Comparison of ENCODE assay signal across 1 cellular context in the genomic region with DNA sequence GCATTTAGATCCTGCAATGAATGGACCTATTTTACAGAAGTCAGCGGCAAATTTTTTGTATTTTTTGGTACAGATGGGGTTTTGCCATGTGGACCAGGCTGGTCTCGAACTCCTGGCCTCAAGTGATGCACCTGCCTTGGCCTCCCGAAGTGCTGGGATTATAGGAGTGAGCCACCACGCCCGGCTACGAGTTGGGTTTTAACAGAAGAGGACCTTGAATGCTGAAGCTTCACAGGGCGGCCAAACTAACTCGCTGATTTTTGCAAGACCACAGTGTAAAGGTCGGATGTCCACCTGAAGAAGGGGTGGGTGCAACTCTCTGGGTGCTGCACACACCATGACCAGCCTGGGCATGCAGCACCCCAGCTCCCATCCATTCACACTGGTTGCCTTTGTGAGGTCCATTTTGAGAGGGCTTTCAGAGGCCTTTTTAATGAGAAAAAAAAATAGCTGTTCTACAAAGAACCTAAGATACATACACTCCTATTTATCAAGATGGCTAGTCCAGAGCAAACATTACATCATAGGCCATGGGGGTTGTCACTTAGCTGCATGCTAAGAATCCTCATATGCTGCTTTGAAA.
TF ChIP-seq lines count a peak whose summit lies in the region.

No MANE protein-coding gene starts in this region.

TF ChIP-seq in HepG2, 621 proteins besides CTCF, POLR2A, EP300 and RAD21 (continued from another document and continues in another):
- TF ChIP-seq, protein P1, sequence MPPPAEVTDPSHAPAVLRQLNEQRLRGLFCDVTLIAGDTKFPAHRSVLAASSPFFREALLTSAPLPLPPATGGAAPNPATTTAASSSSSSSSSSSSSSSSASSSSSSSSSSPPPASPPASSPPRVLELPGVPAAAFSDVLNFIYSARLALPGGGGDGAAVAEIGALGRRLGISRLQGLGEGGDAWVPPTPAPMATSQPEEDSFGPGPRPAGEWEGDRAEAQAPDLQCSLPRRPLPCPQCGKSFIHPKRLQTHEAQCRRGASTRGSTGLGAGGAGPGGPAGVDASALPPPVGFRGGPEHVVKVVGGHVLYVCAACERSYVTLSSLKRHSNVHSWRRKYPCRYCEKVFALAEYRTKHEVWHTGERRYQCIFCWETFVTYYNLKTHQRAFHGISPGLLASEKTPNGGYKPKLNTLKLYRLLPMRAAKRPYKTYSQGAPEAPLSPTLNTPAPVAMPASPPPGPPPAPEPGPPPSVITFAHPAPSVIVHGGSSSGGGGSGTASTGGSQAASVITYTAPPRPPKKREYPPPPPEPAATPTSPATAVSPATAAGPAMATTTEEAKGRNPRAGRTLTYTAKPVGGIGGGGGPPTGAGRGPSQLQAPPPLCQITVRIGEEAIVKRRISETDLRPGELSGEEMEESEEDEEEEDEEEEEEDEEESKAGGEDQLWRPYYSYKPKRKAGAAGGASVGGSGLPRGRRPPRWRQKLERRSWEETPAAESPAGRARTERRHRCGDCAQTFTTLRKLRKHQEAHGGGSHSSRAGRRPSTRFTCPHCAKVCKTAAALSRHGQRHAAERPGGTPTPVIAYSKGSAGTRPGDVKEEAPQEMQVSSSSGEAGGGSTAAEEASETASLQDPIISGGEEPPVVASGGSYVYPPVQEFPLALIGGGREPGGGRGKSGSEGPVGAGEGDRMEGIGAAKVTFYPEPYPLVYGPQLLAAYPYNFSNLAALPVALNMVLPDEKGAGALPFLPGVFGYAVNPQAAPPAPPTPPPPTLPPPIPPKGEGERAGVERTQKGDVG (CRISPR knock-in tag; IDR thresholded peaks at IDR 0.05; ENCODE audit: borderline replicate concordance) = no peak
- TF ChIP-seq RARG (CRISPR knock-in tag; IDR thresholded peaks at IDR 0.05; ENCODE audit: low read depth) = no peak
- TF ChIP-seq, protein P2, sequence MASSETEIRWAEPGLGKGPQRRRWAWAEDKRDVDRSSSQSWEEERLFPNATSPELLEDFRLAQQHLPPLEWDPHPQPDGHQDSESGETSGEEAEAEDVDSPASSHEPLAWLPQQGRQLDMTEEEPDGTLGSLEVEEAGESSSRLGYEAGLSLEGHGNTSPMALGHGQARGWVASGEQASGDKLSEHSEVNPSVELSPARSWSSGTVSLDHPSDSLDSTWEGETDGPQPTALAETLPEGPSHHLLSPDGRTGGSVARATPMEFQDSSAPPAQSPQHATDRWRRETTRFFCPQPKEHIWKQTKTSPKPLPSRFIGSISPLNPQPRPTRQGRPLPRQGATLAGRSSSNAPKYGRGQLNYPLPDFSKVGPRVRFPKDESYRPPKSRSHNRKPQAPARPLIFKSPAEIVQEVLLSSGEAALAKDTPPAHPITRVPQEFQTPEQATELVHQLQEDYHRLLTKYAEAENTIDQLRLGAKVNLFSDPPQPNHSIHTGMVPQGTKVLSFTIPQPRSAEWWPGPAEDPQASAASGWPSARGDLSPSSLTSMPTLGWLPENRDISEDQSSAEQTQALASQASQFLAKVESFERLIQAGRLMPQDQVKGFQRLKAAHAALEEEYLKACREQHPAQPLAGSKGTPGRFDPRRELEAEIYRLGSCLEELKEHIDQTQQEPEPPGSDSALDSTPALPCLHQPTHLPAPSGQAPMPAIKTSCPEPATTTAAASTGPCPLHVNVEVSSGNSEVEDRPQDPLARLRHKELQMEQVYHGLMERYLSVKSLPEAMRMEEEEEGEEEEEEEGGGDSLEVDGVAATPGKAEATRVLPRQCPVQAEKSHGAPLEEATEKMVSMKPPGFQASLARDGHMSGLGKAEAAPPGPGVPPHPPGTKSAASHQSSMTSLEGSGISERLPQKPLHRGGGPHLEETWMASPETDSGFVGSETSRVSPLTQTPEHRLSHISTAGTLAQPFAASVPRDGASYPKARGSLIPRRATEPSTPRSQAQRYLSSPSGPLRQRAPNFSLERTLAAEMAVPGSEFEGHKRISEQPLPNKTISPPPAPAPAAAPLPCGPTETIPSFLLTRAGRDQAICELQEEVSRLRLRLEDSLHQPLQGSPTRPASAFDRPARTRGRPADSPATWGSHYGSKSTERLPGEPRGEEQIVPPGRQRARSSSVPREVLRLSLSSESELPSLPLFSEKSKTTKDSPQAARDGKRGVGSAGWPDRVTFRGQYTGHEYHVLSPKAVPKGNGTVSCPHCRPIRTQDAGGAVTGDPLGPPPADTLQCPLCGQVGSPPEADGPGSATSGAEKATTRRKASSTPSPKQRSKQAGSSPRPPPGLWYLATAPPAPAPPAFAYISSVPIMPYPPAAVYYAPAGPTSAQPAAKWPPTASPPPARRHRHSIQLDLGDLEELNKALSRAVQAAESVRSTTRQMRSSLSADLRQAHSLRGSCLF (CRISPR knock-in tag; IDR thresholded peaks at IDR 0.05; ENCODE audit: borderline replicate concordance) = no peak
- TF ChIP-seq ZNF564 (CRISPR knock-in tag; IDR thresholded peaks at IDR 0.05) = 0 out of 2 replicates have a peak, but pooled peaks have one; percentile 53
- TF ChIP-seq GLI4 (CRISPR knock-in tag; IDR thresholded peaks at IDR 0.05; ENCODE audit: borderline replicate concordance) = no peak
- 0 out of 2 replicates have a peak, but pooled peaks have one; percentile 27 for TF ChIP-seq ZNF224 (CRISPR knock-in tag; IDR thresholded peaks at IDR 0.05)
- peak; percentile 11; the same call in 1 of the 2 replicates for TF ChIP-seq HMG20A (CRISPR knock-in tag; IDR thresholded peaks at IDR 0.05; ENCODE audit: borderline replicate concordance)
- TF ChIP-seq, protein P3, sequence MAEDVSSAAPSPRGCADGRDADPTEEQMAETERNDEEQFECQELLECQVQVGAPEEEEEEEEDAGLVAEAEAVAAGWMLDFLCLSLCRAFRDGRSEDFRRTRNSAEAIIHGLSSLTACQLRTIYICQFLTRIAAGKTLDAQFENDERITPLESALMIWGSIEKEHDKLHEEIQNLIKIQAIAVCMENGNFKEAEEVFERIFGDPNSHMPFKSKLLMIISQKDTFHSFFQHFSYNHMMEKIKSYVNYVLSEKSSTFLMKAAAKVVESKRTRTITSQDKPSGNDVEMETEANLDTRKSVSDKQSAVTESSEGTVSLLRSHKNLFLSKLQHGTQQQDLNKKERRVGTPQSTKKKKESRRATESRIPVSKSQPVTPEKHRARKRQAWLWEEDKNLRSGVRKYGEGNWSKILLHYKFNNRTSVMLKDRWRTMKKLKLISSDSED (CRISPR knock-in tag; IDR thresholded peaks at IDR 0.05) = no peak
- no peak for TF ChIP-seq SNAI1 (CRISPR knock-in tag; IDR thresholded peaks at IDR 0.05; ENCODE audit: borderline replicate concordance)
- TF ChIP-seq NKX3-1 (CRISPR knock-in tag; IDR thresholded peaks at IDR 0.05) = 0 out of 2 replicates have a peak, but pooled peaks have one; percentile 8
- no peak for TF ChIP-seq ZNF326 (CRISPR knock-in tag; IDR thresholded peaks at IDR 0.05; ENCODE audit: borderline replicate concordance)
- TF ChIP-seq PTBP1 (IDR thresholded peaks at IDR 0.05; ENCODE audit: low read depth, low read length, poor library complexity, severe bottlenecking) = no peak
- TF ChIP-seq TAF15 (IDR thresholded peaks at IDR 0.05; ENCODE audit: low read depth, low read length, poor library complexity, severe bottlenecking) = no peak
- TF ChIP-seq IKZF1 (IDR thresholded peaks at IDR 0.05) = no peak
- TF ChIP-seq ZBTB7B (CRISPR knock-in tag; IDR thresholded peaks at IDR 0.05) = 0 out of 2 replicates have a peak, but pooled peaks have one; percentile 62
- TF ChIP-seq, protein P4, sequence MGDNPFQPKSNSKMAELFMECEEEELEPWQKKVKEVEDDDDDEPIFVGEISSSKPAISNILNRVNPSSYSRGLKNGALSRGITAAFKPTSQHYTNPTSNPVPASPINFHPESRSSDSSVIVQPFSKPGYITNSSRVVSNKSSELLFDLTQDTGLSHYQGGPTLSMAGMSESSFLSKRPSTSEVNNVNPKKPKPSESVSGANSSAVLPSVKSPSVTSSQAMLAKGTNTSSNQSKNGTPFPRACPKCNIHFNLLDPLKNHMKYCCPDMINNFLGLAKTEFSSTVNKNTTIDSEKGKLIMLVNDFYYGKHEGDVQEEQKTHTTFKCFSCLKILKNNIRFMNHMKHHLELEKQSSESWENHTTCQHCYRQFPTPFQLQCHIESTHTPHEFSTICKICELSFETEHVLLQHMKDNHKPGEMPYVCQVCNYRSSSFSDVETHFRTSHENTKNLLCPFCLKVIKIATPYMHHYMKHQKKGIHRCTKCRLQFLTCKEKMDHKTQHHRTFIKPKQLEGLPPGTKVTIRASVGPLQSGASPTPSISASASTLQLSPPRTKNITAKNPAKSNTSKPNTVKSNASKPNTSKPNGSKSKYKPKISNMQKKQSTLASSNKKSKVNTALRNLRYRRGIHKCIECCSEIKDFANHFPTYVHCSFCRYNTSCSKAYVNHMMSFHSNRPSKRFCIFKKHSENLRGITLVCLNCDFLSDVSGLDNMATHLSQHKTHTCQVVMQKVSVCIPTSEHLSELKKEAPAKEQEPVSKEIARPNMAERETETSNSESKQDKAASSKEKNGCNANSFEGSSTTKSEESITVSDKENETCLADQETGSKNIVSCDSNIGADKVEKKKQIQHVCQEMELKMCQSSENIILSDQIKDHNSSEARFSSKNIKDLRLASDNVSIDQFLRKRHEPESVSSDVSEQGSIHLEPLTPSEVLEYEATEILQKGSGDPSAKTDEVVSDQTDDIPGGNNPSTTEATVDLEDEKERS (CRISPR knock-in tag; IDR thresholded peaks at IDR 0.05) = peak; percentile 62; the same call in 1 of the 2 replicates
- TF ChIP-seq, protein P5, sequence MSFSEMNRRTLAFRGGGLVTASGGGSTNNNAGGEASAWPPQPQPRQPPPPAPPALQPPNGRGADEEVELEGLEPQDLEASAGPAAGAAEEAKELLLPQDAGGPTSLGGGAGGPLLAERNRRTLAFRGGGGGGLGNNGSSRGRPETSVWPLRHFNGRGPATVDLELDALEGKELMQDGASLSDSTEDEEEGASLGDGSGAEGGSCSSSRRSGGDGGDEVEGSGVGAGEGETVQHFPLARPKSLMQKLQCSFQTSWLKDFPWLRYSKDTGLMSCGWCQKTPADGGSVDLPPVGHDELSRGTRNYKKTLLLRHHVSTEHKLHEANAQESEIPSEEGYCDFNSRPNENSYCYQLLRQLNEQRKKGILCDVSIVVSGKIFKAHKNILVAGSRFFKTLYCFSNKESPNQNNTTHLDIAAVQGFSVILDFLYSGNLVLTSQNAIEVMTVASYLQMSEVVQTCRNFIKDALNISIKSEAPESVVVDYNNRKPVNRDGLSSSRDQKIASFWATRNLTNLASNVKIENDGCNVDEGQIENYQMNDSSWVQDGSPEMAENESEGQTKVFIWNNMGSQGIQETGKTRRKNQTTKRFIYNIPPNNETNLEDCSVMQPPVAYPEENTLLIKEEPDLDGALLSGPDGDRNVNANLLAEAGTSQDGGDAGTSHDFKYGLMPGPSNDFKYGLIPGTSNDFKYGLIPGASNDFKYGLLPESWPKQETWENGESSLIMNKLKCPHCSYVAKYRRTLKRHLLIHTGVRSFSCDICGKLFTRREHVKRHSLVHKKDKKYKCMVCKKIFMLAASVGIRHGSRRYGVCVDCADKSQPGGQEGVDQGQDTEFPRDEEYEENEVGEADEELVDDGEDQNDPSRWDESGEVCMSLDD (CRISPR knock-in tag; IDR thresholded peaks at IDR 0.05; ENCODE audit: borderline replicate concordance) = peak; percentile 80; the same call in 1 of the 2 replicates
- TF ChIP-seq TRIM24 (CRISPR knock-in tag; IDR thresholded peaks at IDR 0.05) = no peak
- no peak for TF ChIP-seq GZF1 (CRISPR knock-in tag; IDR thresholded peaks at IDR 0.05)
- no peak for TF ChIP-seq SALL2 (CRISPR knock-in tag; IDR thresholded peaks at IDR 0.05)
- no peak for TF ChIP-seq CREB1 (IDR thresholded peaks at IDR 0.05)
- no peak for TF ChIP-seq CREB1 (CRISPR knock-in tag; IDR thresholded peaks at IDR 0.05)
- TF ChIP-seq KAT7 (CRISPR knock-in tag; IDR thresholded peaks at IDR 0.05; ENCODE audit: borderline replicate concordance) = no peak
- TF ChIP-seq FOSL2 (CRISPR knock-in tag; IDR thresholded peaks at IDR 0.05) = peak; percentile 20; the same call in 1 of the 2 replicates
- no peak for TF ChIP-seq MATR3 (CRISPR knock-in tag; IDR thresholded peaks at IDR 0.05)
- no peak for TF ChIP-seq ZC3H13 (CRISPR knock-in tag; IDR thresholded peaks at IDR 0.05)
- TF ChIP-seq, protein P6, sequence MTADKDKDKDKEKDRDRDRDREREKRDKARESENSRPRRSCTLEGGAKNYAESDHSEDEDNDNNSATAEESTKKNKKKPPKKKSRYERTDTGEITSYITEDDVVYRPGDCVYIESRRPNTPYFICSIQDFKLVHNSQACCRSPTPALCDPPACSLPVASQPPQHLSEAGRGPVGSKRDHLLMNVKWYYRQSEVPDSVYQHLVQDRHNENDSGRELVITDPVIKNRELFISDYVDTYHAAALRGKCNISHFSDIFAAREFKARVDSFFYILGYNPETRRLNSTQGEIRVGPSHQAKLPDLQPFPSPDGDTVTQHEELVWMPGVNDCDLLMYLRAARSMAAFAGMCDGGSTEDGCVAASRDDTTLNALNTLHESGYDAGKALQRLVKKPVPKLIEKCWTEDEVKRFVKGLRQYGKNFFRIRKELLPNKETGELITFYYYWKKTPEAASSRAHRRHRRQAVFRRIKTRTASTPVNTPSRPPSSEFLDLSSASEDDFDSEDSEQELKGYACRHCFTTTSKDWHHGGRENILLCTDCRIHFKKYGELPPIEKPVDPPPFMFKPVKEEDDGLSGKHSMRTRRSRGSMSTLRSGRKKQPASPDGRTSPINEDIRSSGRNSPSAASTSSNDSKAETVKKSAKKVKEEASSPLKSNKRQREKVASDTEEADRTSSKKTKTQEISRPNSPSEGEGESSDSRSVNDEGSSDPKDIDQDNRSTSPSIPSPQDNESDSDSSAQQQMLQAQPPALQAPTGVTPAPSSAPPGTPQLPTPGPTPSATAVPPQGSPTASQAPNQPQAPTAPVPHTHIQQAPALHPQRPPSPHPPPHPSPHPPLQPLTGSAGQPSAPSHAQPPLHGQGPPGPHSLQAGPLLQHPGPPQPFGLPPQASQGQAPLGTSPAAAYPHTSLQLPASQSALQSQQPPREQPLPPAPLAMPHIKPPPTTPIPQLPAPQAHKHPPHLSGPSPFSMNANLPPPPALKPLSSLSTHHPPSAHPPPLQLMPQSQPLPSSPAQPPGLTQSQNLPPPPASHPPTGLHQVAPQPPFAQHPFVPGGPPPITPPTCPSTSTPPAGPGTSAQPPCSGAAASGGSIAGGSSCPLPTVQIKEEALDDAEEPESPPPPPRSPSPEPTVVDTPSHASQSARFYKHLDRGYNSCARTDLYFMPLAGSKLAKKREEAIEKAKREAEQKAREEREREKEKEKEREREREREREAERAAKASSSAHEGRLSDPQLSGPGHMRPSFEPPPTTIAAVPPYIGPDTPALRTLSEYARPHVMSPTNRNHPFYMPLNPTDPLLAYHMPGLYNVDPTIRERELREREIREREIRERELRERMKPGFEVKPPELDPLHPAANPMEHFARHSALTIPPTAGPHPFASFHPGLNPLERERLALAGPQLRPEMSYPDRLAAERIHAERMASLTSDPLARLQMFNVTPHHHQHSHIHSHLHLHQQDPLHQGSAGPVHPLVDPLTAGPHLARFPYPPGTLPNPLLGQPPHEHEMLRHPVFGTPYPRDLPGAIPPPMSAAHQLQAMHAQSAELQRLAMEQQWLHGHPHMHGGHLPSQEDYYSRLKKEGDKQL (CRISPR knock-in tag; IDR thresholded peaks at IDR 0.05; ENCODE audit: low read depth) = no peak
- peak; percentile 84 for TF ChIP-seq ZNF501 (CRISPR knock-in tag; IDR thresholded peaks at IDR 0.05)
- TF ChIP-seq ESRRA (CRISPR knock-in tag; IDR thresholded peaks at IDR 0.05; ENCODE audit: low read depth) = no peak
- peak; percentile 70; the same call in 1 of the 2 replicates for TF ChIP-seq HDAC2 (CRISPR knock-in tag; IDR thresholded peaks at IDR 0.05)
- peak; percentile 43; the same call in 1 of the 2 replicates for TF ChIP-seq ZBTB38 (CRISPR knock-in tag; IDR thresholded peaks at IDR 0.05)
- no peak for TF ChIP-seq TAF1 (CRISPR knock-in tag; IDR thresholded peaks at IDR 0.05)
